ENCODE assay signal across 8 cellular contexts in the genomic region with DNA sequence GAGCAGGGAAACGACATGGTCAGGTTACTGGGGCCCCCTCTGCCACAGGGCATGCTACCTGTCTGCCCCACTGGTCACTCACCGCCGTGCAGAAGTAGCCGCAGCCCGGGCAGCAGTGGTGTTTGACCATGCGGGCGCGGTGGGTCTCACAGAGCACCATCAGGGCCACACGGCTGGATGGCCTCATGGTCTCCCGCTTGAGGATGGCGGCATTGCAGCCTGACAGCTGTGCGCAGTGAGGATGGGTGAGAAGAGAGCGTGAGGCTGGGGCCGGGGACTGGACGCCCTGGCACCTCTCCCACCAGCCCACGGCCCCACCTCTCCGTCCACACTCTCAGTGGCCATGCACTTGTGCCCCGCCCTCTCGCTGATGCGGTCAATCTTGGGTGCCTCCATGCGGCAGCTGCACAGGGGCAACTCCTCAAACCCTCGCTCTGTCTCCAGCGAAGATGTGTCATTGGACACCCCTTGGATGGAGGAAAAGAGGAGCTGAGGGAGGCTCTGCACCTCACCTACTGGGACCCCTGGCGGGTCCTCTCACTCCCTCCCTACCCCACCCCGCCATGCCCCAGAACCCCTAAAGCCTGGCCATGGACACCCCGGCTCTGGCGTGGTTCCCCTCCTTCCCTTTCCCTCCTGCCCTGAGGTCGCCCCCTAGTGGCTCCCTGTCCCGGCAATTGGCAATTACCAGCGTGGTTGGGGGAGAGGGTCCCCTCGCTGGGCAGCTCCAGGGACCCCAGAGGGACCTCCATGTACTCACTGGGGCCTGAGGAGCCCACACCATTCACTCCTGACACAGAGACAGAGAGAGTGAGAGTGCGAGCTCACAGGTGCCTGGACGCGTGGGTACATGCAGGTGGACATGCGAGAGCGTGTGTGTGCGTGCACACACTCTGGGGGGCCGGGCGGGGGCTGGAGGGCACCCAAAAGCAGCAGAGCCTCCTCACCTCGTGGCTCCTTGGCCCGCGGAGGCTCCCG.
DNase-seq lines count a peak whose midpoint lies in the region; ATAC-seq and TF ChIP-seq lines count a peak whose summit lies in the region.

No MANE protein-coding gene starts in this region.

- no peaks in the 10 kb centered on the region for H3K9me3 Mint-ChIP-seq in effector memory CD8-positive, alpha-beta T cell

- peaks cover 38% of the 10 kb centered on the region for H3K36me3 Mint-ChIP-seq in effector memory CD8-positive, alpha-beta T cell (ENCODE audit: insufficient read depth)

- no peak overlapping the region for H3K4me3 Mint-ChIP-seq in effector memory CD8-positive, alpha-beta T cell

- no peak overlapping the region for H3K4me3 ChIP-seq in neutrophil (ENCODE audit: low read depth in 1 of 2, low read length in 1 of 2)

- H3K27me3 ChIP-seq in neutrophil: no peaks in the 10 kb centered on the region

- peak overlapping the region in 1 of 2 donors; percentile 29 for H3K27ac Mint-ChIP-seq in effector memory CD8-positive, alpha-beta T cell

- H3K36me3 ChIP-seq in neutrophil: peaks cover 42% of the 10 kb centered on the region

- no peak overlapping the region for H3K27ac ChIP-seq in neutrophil

- H3K27me3 Mint-ChIP-seq in effector memory CD8-positive, alpha-beta T cell: no peaks in the 10 kb centered on the region

- DNase-seq in DMS 273 (lab: John Stamatoyannopoulos, UW; ENCODE audit: unreplicated experiment): peak; percentile 68
- no peak for DNase-seq in DMS 273 treated with DMSO at 0.1 percent for 48 hours (lab: John Stamatoyannopoulos, UW)
- peak; percentile 35 for DNase-seq in activated CD4-positive, alpha-beta T cell treated with anti-CD3 and anti-CD28 coated beads for 1 hour
- peak; percentile 41 to 49 (median 48) for DNase-seq in effector memory CD8-positive, alpha-beta T cell
- no peak for DNase-seq in dedifferentiated amniotic fluid mesenchymal stem cell (ENCODE audit: extremely low spot score)
- no peak for DNase-seq in NCI-H748 treated with DMSO at 0.1 percent for 48 hours (lab: John Stamatoyannopoulos, UW)

- peak; percentile 17 for ATAC-seq in effector memory CD8-positive, alpha-beta T cell (replicated peaks)
- no peak for ATAC-seq in HG03039 (IDR thresholded peaks at IDR 0.05; ENCODE audit: unreplicated experiment)

- TF ChIP-seq CTCF in neutrophil (IDR thresholded peaks at IDR 0.05): peak; percentile 60

- H3K4me1 Mint-ChIP-seq in effector memory CD8-positive, alpha-beta T cell (ENCODE audit: low read depth in 2 of 2): peaks cover 8% of the 10 kb centered on the region in 2 donors

- H3K9me3 ChIP-seq in neutrophil: no peaks in the 10 kb centered on the region

- H3K4me1 ChIP-seq in neutrophil (ENCODE audit: control insufficient read depth in 1 of 2, insufficient read depth in 1 of 2, low read depth in 1 of 2, low read length in 1 of 2): no peaks in the 10 kb centered on the region

Comparison
In these comparisons a context has a peak if more than half of its experiments do, and no peak if none do; other contexts are left out.
1. DNase-seq: peak in DMS 273 (single experiment), activated CD4-positive, alpha-beta T cell treated with anti-CD3 and anti-CD28 coated beads for 1 hour (single experiment) and effector memory CD8-positive, alpha-beta T cell (3 of 3); none in DMS 273 treated with DMSO at 0.1 percent for 48 hours (single experiment), dedifferentiated amniotic fluid mesenchymal stem cell (single experiment) and NCI-H748 treated with DMSO at 0.1 percent for 48 hours (single experiment).